ENCODE assay signal across 18 cellular contexts in genomic region chr2:65022189-65022588, GRCh38. TPM values are rescaled to one million over a fixed set of nuclear protein-coding genes. Genes with fewer than 3 reads are reported as not detected.
DNase-seq lines count a peak whose midpoint lies in the region; ATAC-seq and TF ChIP-seq lines count a peak whose summit lies in the region.
"Had no signal": no experiment of that assay in that cellular context is flagged by ENCODE, and none has a peak within 500 bp of the region (broad histone marks: within the 10 kb centered on the region; RNA-seq: fewer than 3 reads in every experiment).

No MANE protein-coding gene starts in this region.

- no peaks in the 10 kb centered on the region for H3K9me3 ChIP-seq in mammary epithelial cell (replicated peaks; ENCODE audit: insufficient read depth, low read length)
- no peaks in the 10 kb centered on the region for H3K9me3 ChIP-seq in IMR-90 (ENCODE audit: control insufficient read depth, insufficient read depth, low read length)
- H3K9me3 ChIP-seq: BLaER1 treated with 17β-estradiol and CSF1 and Interleukin-3, amounts not matched to agents 10 nM and 100 nM; HAP-1 had no signal

- no peak overlapping the region for H2BK20ac ChIP-seq in IMR-90 (ENCODE audit: low read depth, low read length)

- H3K36me3 ChIP-seq in mammary epithelial cell (ENCODE audit: insufficient read depth, low read length) (no peaks in the 10 kb centered on the region), IMR-90 (ENCODE audit: control insufficient read depth, insufficient read depth, low read length) (peaks cover 35% of the 10 kb centered on the region)

- intact Hi-C loops in MCF 10A (cut with micrococcal nuclease) (no loop called here), mammary epithelial cell (cut with micrococcal nuclease) (no loop called here), IMR-90 (cut with micrococcal nuclease) (no loop called here)
- intact Hi-C loops in dendritic cell treated with granulocyte-macrophage colony-stimulating factor and Interleukin-4, amounts not matched to agents 40 ng/mL and 50 ng/mL, for 4 days (cut with micrococcal nuclease) = no loop called here
- intact Hi-C loops in activated T-helper 2 cell treated with anti-CD3 and anti-CD28 coated beads, Interferon-gamma antibody, Interleukin-2, Interleukin-4, amounts not matched to agents 10 μg/mL and 5 μg/mL and 100 μg/mL, durations not matched to agents 14 hours and 24 hours and 36 hours (cut with micrococcal nuclease) = no loop called here

- no peak overlapping the region for H3K27ac Mint-ChIP-seq in MCF 10A (ENCODE audit: low read depth, unreplicated experiment)
- peak overlapping the region; percentile 46 for H3K27ac Mint-ChIP-seq in dendritic cell treated with granulocyte-macrophage colony-stimulating factor and Interleukin-4, amounts not matched to agents 40 ng/mL and 50 ng/mL, for 4 days
- H3K27ac Mint-ChIP-seq in activated naive CD8-positive, alpha-beta T cell treated with anti-CD3 and anti-CD28 coated beads, Interleukin-2, amount 50 U/mL, for 24 hours = no peak overlapping the region
- no peak overlapping the region for H3K27ac Mint-ChIP-seq in activated T-helper 2 cell treated with anti-CD3 and anti-CD28 coated beads, Interferon-gamma antibody, Interleukin-2, Interleukin-4, amounts not matched to agents 10 μg/mL and 5 μg/mL and 100 μg/mL, durations not matched to agents 14 hours and 24 hours and 36 hours
- H3K27ac Mint-ChIP-seq: CD4-positive, alpha-beta T cell; HFFc6 had no signal

- TF ChIP-seq RAD21 in IMR-90 (IDR thresholded peaks at IDR 0.05; ENCODE audit: low read length) = no peak

- no peak overlapping the region for H3K18ac ChIP-seq in IMR-90 (ENCODE audit: low read depth, low read length)

- no peak overlapping the region for H4K8ac ChIP-seq in IMR-90 (ENCODE audit: low read depth in 2 of 2, low read length in 2 of 2)

- H4K91ac ChIP-seq in IMR-90 (ENCODE audit: insufficient read depth, low read depth, low read length) = no peak overlapping the region

- H3K79me1 ChIP-seq in IMR-90 (ENCODE audit: low read depth in 1 of 2, low read length in 2 of 2) = no peaks in the 10 kb centered on the region

- H3K4me2 ChIP-seq in mammary epithelial cell (ENCODE audit: insufficient read depth, low read depth, low read length) = no peak overlapping the region
- H3K4me2 ChIP-seq in IMR-90 (ENCODE audit: low read depth, low read length) = no peak overlapping the region
- H3K4me2 ChIP-seq: BLaER1 treated with 17β-estradiol and CSF1 and Interleukin-3, amounts not matched to agents 10 nM and 100 nM had no signal

- H2AFZ ChIP-seq in mammary epithelial cell (ENCODE audit: low read depth, low read length) (no peak overlapping the region), IMR-90 (replicated peaks; ENCODE audit: low read length, poor library complexity) (no peak overlapping the region)

- no peaks in the 10 kb centered on the region for H3K79me2 ChIP-seq in mammary epithelial cell (ENCODE audit: insufficient read depth, low read length)

- H3K9me1 ChIP-seq in IMR-90 (ENCODE audit: insufficient read depth, low read length) = peaks cover 7% of the 10 kb centered on the region; the same call in 1 of the 2 replicates

- in situ Hi-C loops in mammary epithelial cell (cut with MboI; ENCODE audit: low sequenced_read_pairs in 2 of 2) = no loop called here
- in situ Hi-C loops in IMR-90 (cut with MboI; ENCODE audit: low sequenced_read_pairs) = no loop called here

- H2BK120ac ChIP-seq in IMR-90 (ENCODE audit: low read depth, low read length) = no peak overlapping the region

- H4K20me1 ChIP-seq in mammary epithelial cell (ENCODE audit: insufficient read depth, low read length) (no peaks in the 10 kb centered on the region), IMR-90 (ENCODE audit: insufficient read depth, low read length) (no peaks in the 10 kb centered on the region)

- H3K4me3 Mint-ChIP-seq in MCF 10A (ENCODE audit: unreplicated experiment) = no peak overlapping the region
- no peak overlapping the region for H3K4me3 Mint-ChIP-seq in dendritic cell treated with granulocyte-macrophage colony-stimulating factor and Interleukin-4, amounts not matched to agents 40 ng/mL and 50 ng/mL, for 4 days
- H3K4me3 Mint-ChIP-seq in activated naive CD8-positive, alpha-beta T cell treated with anti-CD3 and anti-CD28 coated beads, Interleukin-2, amount 50 U/mL, for 24 hours = no peak overlapping the region
- H3K4me3 Mint-ChIP-seq in activated T-helper 2 cell treated with anti-CD3 and anti-CD28 coated beads, Interferon-gamma antibody, Interleukin-2, Interleukin-4, amounts not matched to agents 10 μg/mL and 5 μg/mL and 100 μg/mL, durations not matched to agents 14 hours and 24 hours and 36 hours (ENCODE audit: low read depth) = no peak overlapping the region
- H3K4me3 Mint-ChIP-seq: CD4-positive, alpha-beta T cell; HFFc6 had no signal

- 89% methylated on average over 6 of the region's 6 CpGs for WGBS in mammary epithelial cell (ENCODE audit: low coverage, missing lambda C conversion rate)
- 100% methylated on average over 1 of the region's 6 CpGs; no CpG with 5 or more reads in 1 of the 2 experiments for WGBS in IMR-90 (ENCODE audit: extremely low coverage in 2 of 2, insufficient read length in 1 of 2), 2 experiments

- H2BK15ac ChIP-seq in IMR-90 (ENCODE audit: low read depth, low read length) = no peak overlapping the region

- no peak overlapping the region for H3K9ac ChIP-seq in mammary epithelial cell (ENCODE audit: insufficient read depth, low read length)
- H3K9ac ChIP-seq in IMR-90 (ENCODE audit: low read depth, low read length) = no peak overlapping the region
- H3K9ac ChIP-seq: BLaER1 treated with 17β-estradiol and CSF1 and Interleukin-3, amounts not matched to agents 10 nM and 100 nM had no signal

- no peak overlapping the region for H3K4ac ChIP-seq in IMR-90 (ENCODE audit: low read depth, low read length)

- H3K27ac ChIP-seq in mammary epithelial cell (ENCODE audit: insufficient read depth, low read depth, low read length) = no peak overlapping the region
- H3K27ac ChIP-seq in IMR-90 (ENCODE audit: insufficient read depth, low read length) = no peak overlapping the region
- H3K27ac ChIP-seq: BLaER1 treated with 17β-estradiol and CSF1 and Interleukin-3, amounts not matched to agents 10 nM and 100 nM; HL-60 had no signal

- no peak overlapping the region for H4K5ac ChIP-seq in IMR-90 (ENCODE audit: low read depth, low read length)

- H3K4me3 ChIP-seq in mammary epithelial cell (replicated peaks in 1 of 3; ENCODE audit: insufficient read depth in 1 of 3, low read depth in 2 of 3, low read length in 3 of 3) (no peak overlapping the region), IMR-90 (ENCODE audit: insufficient read depth, low read depth, low read length) (no peak overlapping the region)
- H3K4me3 ChIP-seq: BLaER1 treated with 17β-estradiol and CSF1 and Interleukin-3, amounts not matched to agents 10 nM and 100 nM; HAP-1 had no signal

- TF ChIP-seq CTCF in MCF 10A (IDR thresholded peaks at IDR 0.05; ENCODE audit: unreplicated experiment) (no peak), mammary epithelial cell (conservative IDR thresholded peaks at IDR 0.05 in 1 of 2, IDR thresholded peaks at IDR 0.05 in 1 of 2; ENCODE audit: extremely low read depth in 1 of 2, insufficient read depth in 1 of 2, low read depth in 1 of 2, low read length in 2 of 2) (no peak), IMR-90 (conservative IDR thresholded peaks at IDR 0.05; ENCODE audit: low read depth, low read length) (no peak)

- BruUV-seq in MCF 10A (replicated peaks; lab: Mats Ljungman, UMichigan) = TSS peak; percentile 34
- BruUV-seq in mammary epithelial cell (replicated peaks; lab: Mats Ljungman, UMichigan) = no TSS peak
- BruUV-seq in IMR-90 (replicated peaks; lab: Mats Ljungman, UMichigan) = TSS peak; percentile 72

- DNase-seq in MCF 10A (ENCODE audit: unreplicated experiment) (no peak), mammary epithelial cell (no peak), IMR-90 (no peak)
- no peak for DNase-seq in activated naive CD8-positive, alpha-beta T cell treated with anti-CD3 and anti-CD28 coated beads, Interleukin-2, amount 50 U/mL, for 24 hours
- DNase-seq in activated T-helper 2 cell treated with anti-CD3 and anti-CD28 coated beads, Interferon-gamma antibody, Interleukin-2, Interleukin-4, amounts not matched to agents 10 μg/mL and 5 μg/mL and 100 μg/mL, durations not matched to agents 14 hours and 24 hours and 36 hours (ENCODE audit: low spot score) = no peak
- DNase-seq: 8988T; AML-193; CD4-positive, alpha-beta T cell; DMS153; DMS79 treated with DMSO at 0.1 percent for 48 hours; EL; HFFc6; KG1 had no signal

- no peaks in the 10 kb centered on the region for H3K9me3 Mint-ChIP-seq in MCF 10A (ENCODE audit: unreplicated experiment)
- H3K9me3 Mint-ChIP-seq in dendritic cell treated with granulocyte-macrophage colony-stimulating factor and Interleukin-4, amounts not matched to agents 40 ng/mL and 50 ng/mL, for 4 days = no peaks in the 10 kb centered on the region
- no peaks in the 10 kb centered on the region for H3K9me3 Mint-ChIP-seq in activated naive CD8-positive, alpha-beta T cell treated with anti-CD3 and anti-CD28 coated beads, Interleukin-2, amount 50 U/mL, for 24 hours
- H3K9me3 Mint-ChIP-seq in activated T-helper 2 cell treated with anti-CD3 and anti-CD28 coated beads, Interferon-gamma antibody, Interleukin-2, Interleukin-4, amounts not matched to agents 10 μg/mL and 5 μg/mL and 100 μg/mL, durations not matched to agents 14 hours and 24 hours and 36 hours = no peaks in the 10 kb centered on the region
- H3K9me3 Mint-ChIP-seq: CD4-positive, alpha-beta T cell; HFFc6 had no signal

- no peak for ATAC-seq in IMR-90 (ENCODE audit: low read depth)
- no peak for ATAC-seq in activated naive CD8-positive, alpha-beta T cell treated with anti-CD3 and anti-CD28 coated beads, Interleukin-2, amount 50 U/mL, for 24 hours
- ATAC-seq in HG03135 (IDR thresholded peaks at IDR 0.05; ENCODE audit: unreplicated experiment) = no peak

- H3K4me1 Mint-ChIP-seq in MCF 10A (ENCODE audit: insufficient read depth, unreplicated experiment) = peaks cover 6% of the 10 kb centered on the region
- peaks cover 65% of the 10 kb centered on the region for H3K4me1 Mint-ChIP-seq in dendritic cell treated with granulocyte-macrophage colony-stimulating factor and Interleukin-4, amounts not matched to agents 40 ng/mL and 50 ng/mL, for 4 days (ENCODE audit: low read depth)
- H3K4me1 Mint-ChIP-seq in activated naive CD8-positive, alpha-beta T cell treated with anti-CD3 and anti-CD28 coated beads, Interleukin-2, amount 50 U/mL, for 24 hours = peaks cover 18% of the 10 kb centered on the region
- peaks cover 10% of the 10 kb centered on the region for H3K4me1 Mint-ChIP-seq in activated T-helper 2 cell treated with anti-CD3 and anti-CD28 coated beads, Interferon-gamma antibody, Interleukin-2, Interleukin-4, amounts not matched to agents 10 μg/mL and 5 μg/mL and 100 μg/mL, durations not matched to agents 14 hours and 24 hours and 36 hours (ENCODE audit: low read depth)

- no peak overlapping the region for H2AK9ac ChIP-seq in IMR-90 (replicated peaks; ENCODE audit: low read depth, low read length, poor library complexity)

- no peak overlapping the region for H3K23ac ChIP-seq in IMR-90 (ENCODE audit: low read depth, low read length)

- TF ChIP-seq POLR2A in IMR-90 (IDR thresholded peaks at IDR 0.05; ENCODE audit: low read depth, low read length) = no peak

- CTCF ChIA-PET in MCF 10A (lab: Yijun Ruan, JAX) (interaction anchor here (1.7 kb wide), 1 partner anchor 14 kb away, joined by 5 read pairs; no protein-coding TSS in a partner anchor), mammary epithelial cell (lab: Charles Lee; ENCODE audit: low non-redundant PET) (no interaction called here), IMR-90 (lab: Yijun Ruan, JAX) (no interaction called here)

- H3K27me3 ChIP-seq in mammary epithelial cell (ENCODE audit: insufficient read depth, low read length) = no peaks in the 10 kb centered on the region
- no peaks in the 10 kb centered on the region for H3K27me3 ChIP-seq in IMR-90 (ENCODE audit: control insufficient read depth, insufficient read depth, low read length)
- H3K27me3 ChIP-seq: BLaER1 treated with 17β-estradiol and CSF1 and Interleukin-3, amounts not matched to agents 10 nM and 100 nM had no signal

- H3K14ac ChIP-seq in IMR-90 (replicated peaks; ENCODE audit: low read depth, low read length) = no peak overlapping the region

- H2BK5ac ChIP-seq in IMR-90 (ENCODE audit: low read depth, low read length, poor library complexity, severe bottlenecking) = no peak overlapping the region

- H3K4me1 ChIP-seq in mammary epithelial cell (ENCODE audit: insufficient read depth, low read length) = peaks cover 13% of the 10 kb centered on the region
- peaks cover 7% of the 10 kb centered on the region for H3K4me1 ChIP-seq in IMR-90 (ENCODE audit: control insufficient read depth, insufficient read depth, low read length)
- H3K4me1 ChIP-seq: HAP-1 had no signal

- no peak overlapping the region for H2AK5ac ChIP-seq in IMR-90 (ENCODE audit: low read depth, low read length)

- H3K56ac ChIP-seq in IMR-90 (ENCODE audit: extremely low read depth, insufficient read depth, low read length) = no peak overlapping the region

- dilution Hi-C loops in mammary epithelial cell (cut with HindIII; ENCODE audit: low sequenced_read_pairs) = no loop called here
- dilution Hi-C loops in IMR-90 (cut with HindIII; ENCODE audit: low sequenced_read_pairs, unreplicated experiment) = no loop called here

- peaks cover 23% of the 10 kb centered on the region for H3K36me3 Mint-ChIP-seq in MCF 10A (ENCODE audit: insufficient read depth, unreplicated experiment)
- H3K36me3 Mint-ChIP-seq in dendritic cell treated with granulocyte-macrophage colony-stimulating factor and Interleukin-4, amounts not matched to agents 40 ng/mL and 50 ng/mL, for 4 days (ENCODE audit: low read depth) = peaks cover 68% of the 10 kb centered on the region
- H3K36me3 Mint-ChIP-seq in activated naive CD8-positive, alpha-beta T cell treated with anti-CD3 and anti-CD28 coated beads, Interleukin-2, amount 50 U/mL, for 24 hours (ENCODE audit: low read depth) = peaks cover 24% of the 10 kb centered on the region
- peaks cover 55% of the 10 kb centered on the region for H3K36me3 Mint-ChIP-seq in activated T-helper 2 cell treated with anti-CD3 and anti-CD28 coated beads, Interferon-gamma antibody, Interleukin-2, Interleukin-4, amounts not matched to agents 10 μg/mL and 5 μg/mL and 100 μg/mL, durations not matched to agents 14 hours and 24 hours and 36 hours (ENCODE audit: low read depth)

- H3K27me3 Mint-ChIP-seq in MCF 10A (ENCODE audit: insufficient read depth, unreplicated experiment) = no peaks in the 10 kb centered on the region
- no peaks in the 10 kb centered on the region for H3K27me3 Mint-ChIP-seq in dendritic cell treated with granulocyte-macrophage colony-stimulating factor and Interleukin-4, amounts not matched to agents 40 ng/mL and 50 ng/mL, for 4 days
- no peaks in the 10 kb centered on the region for H3K27me3 Mint-ChIP-seq in activated naive CD8-positive, alpha-beta T cell treated with anti-CD3 and anti-CD28 coated beads, Interleukin-2, amount 50 U/mL, for 24 hours
- no peaks in the 10 kb centered on the region for H3K27me3 Mint-ChIP-seq in activated T-helper 2 cell treated with anti-CD3 and anti-CD28 coated beads, Interferon-gamma antibody, Interleukin-2, Interleukin-4, amounts not matched to agents 10 μg/mL and 5 μg/mL and 100 μg/mL, durations not matched to agents 14 hours and 24 hours and 36 hours (ENCODE audit: low read depth)
- H3K27me3 Mint-ChIP-seq: CD4-positive, alpha-beta T cell had no signal

- POLR2A ChIA-PET in MCF 10A (lab: Yijun Ruan, JAX) (no interaction called here), IMR-90 (lab: Charles Lee; ENCODE audit: unreplicated experiment) (no interaction called here)

RNA-seq across cellular contexts. Expression of gene SLC1A4, which starts 33.0 kb away (rescaled TPM):
- total RNA-seq in MCF 10A (2022) = 29.6 and 36.0 TPM in 2 replicates
- total RNA-seq in mammary epithelial cell = 10 to 100 TPM; 29.0 to 41.8 TPM
- polyA plus RNA-seq in mammary epithelial cell = 7.0 TPM
- 18.3 TPM for polyA minus RNA-seq in mammary epithelial cell
- total RNA-seq in IMR-90 (2012; rRNA removed) = 6.9 and 8.1 TPM in 2 replicates
- polyA plus RNA-seq in IMR-90 (2012; rRNA removed) = 5.9 and 6.8 TPM in 2 replicates
- 3.6 and 4.9 TPM in 2 replicates for polyA plus RNA-seq in IMR-90 (2012; cell fraction: cytosol; rRNA removed)
- polyA plus RNA-seq in IMR-90 (2012; cell fraction: nucleus; rRNA removed; ENCODE audit: low replicate concordance) = 5.5 and 6.4 TPM in 2 replicates
- total RNA-seq in activated T-helper 2 cell treated with anti-CD3 and anti-CD28 coated beads, Interferon-gamma antibody, Interleukin-2, Interleukin-4, amounts not matched to agents 10 μg/mL and 5 μg/mL and 100 μg/mL, durations not matched to agents 14 hours and 24 hours and 36 hours = 21.0 and 22.5 TPM in 2 replicates

RNA-seq across cellular contexts. Expression of gene CEP68, which starts 34.0 kb away (rescaled TPM):
- 5.4 and 7.2 TPM in 2 replicates for total RNA-seq in MCF 10A (2022)
- 1 to 10 TPM; 9.0 to 9.3 TPM for total RNA-seq in mammary epithelial cell
- polyA plus RNA-seq in mammary epithelial cell = 4.4 TPM
- 15.0 TPM for polyA minus RNA-seq in mammary epithelial cell
- total RNA-seq in IMR-90 (2012; rRNA removed) = 5.3 and 5.6 TPM in 2 replicates
- polyA plus RNA-seq in IMR-90 (2012; rRNA removed) = 5.5 TPM in 2 replicates
- polyA plus RNA-seq in IMR-90 (2012; cell fraction: cytosol; rRNA removed) = 3.8 and 5.6 TPM in 2 replicates
- polyA plus RNA-seq in IMR-90 (2012; cell fraction: nucleus; rRNA removed; ENCODE audit: low replicate concordance) = 8.2 and 8.7 TPM in 2 replicates
- 5.9 and 6.1 TPM in 2 replicates for total RNA-seq in activated T-helper 2 cell treated with anti-CD3 and anti-CD28 coated beads, Interferon-gamma antibody, Interleukin-2, Interleukin-4, amounts not matched to agents 10 μg/mL and 5 μg/mL and 100 μg/mL, durations not matched to agents 14 hours and 24 hours and 36 hours
